17 cellular contexts compared by ENCODE assay signal in genomic region chr15:52799145-52799811, GRCh38. TPM values are rescaled to one million over a fixed set of nuclear protein-coding genes. Genes with fewer than 3 reads are reported as not detected.
A peak's percentile ranks its signal among the peaks of the same experiment; 100 is the strongest.
DNase-seq lines count a peak whose midpoint lies in the region; ATAC-seq, FAIRE-seq and TF ChIP-seq lines count a peak whose summit lies in the region.
"Had no signal": no experiment of that assay in that cellular context is flagged by ENCODE, and none has a peak within 500 bp of the region (broad histone marks: within the 10 kb centered on the region; RNA-seq: fewer than 3 reads in every experiment).

No MANE protein-coding gene starts in this region.

- 64 to 67% methylated on average over 9 of the region's 9 CpGs for whole genome bisulfite sequencing in pancreas, 2 donors

- POLR2A ChIA-PET in HEK293 (lab: Yijun Ruan, JAX) = no interaction called here

- CTCF ChIA-PET in HEK293 (lab: Yijun Ruan, JAX) = no interaction called here

- no peaks in the 10 kb centered on the region for H3K9me3 ChIP-seq in HEK293 (ENCODE audit: control insufficient read depth, insufficient read depth, low read depth, low read length)
- no peaks in the 10 kb centered on the region for H3K9me3 ChIP-seq in pancreas

- no peaks in the 10 kb centered on the region for H3K27me3 ChIP-seq in pancreas

- H3K4me3 ChIP-seq in HEK293 (ENCODE audit: low read depth, low read length) (no peak overlapping the region), pancreas (no peak overlapping the region)

- intact Hi-C loops in pancreas (cut with DNase I) = loop anchor here in 1 of 3 donors (10.0 kb wide), 1 partner anchor 276 kb away; no protein-coding TSS in a partner anchor

- ATAC-seq in naive B cell (ENCODE audit: low read depth in 2 of 2) (no peak), pancreas (no peak)
- ATAC-seq: PC-3 had no signal

- H3K4me1 ChIP-seq in HEK293 (ENCODE audit: control insufficient read depth, insufficient read depth, low read length) = no peaks in the 10 kb centered on the region
- H3K4me1 ChIP-seq in pancreas = peaks cover 5 to 15% (median 15%) of the 10 kb centered on the region in 3 donors

- H3K4me3 Mint-ChIP-seq in glutamatergic neuron (ENCODE audit: unreplicated experiment) (peak overlapping the region; percentile 38), naive B cell (peak overlapping the region in 3 of 8 donors; percentile 25 to 76 (median 31))

- DNase-seq in GM13977 (ENCODE audit: low spot score) (peak; percentile 7), glutamatergic neuron (no peak), naive B cell (no peak), pancreas (no peak), CD1c-positive myeloid dendritic cell (ENCODE audit: extremely low spot score) (no peak), NCI-H2107 treated with DMSO at 0.1 percent for 48 hours (lab: John Stamatoyannopoulos, UW; ENCODE audit: unreplicated experiment) (no peak)
- DNase-seq: MM.1S, NCI-H1105 treated with DMSO at 0.1 percent for 48 hours, NCI-H187 treated with DMSO at 0.1 percent for 48 hours, NCI-H2171, NCI-H446 treated with DMSO at 0.1 percent for 48 hours, NCI-H748 treated with DMSO at 0.1 percent for 48 hours, PC-3 had no signal

- H3K36me3 Mint-ChIP-seq in glutamatergic neuron (ENCODE audit: unreplicated experiment) (no peaks in the 10 kb centered on the region), naive B cell (peaks cover 8 to 34% of the 10 kb centered on the region in 2 donors)

- H3K27ac Mint-ChIP-seq in glutamatergic neuron (ENCODE audit: unreplicated experiment) (no peak overlapping the region), naive B cell (peak overlapping the region in 5 of 6 donors; percentile 32 to 94 (median 88))

- TF ChIP-seq CTCF in GM13977 (IDR thresholded peaks at IDR 0.05; ENCODE audit: extremely low read depth, insufficient read depth, missing control alignments) (no peak), HEK293 (tag by site-specific recombination; IDR thresholded peaks at IDR 0.05) (no peak), glutamatergic neuron (IDR thresholded peaks at IDR 0.05; ENCODE audit: partially characterized antibody, unreplicated experiment) (no peak), pancreas (IDR thresholded peaks at IDR 0.05) (no peak)

- H3K27me3 Mint-ChIP-seq in glutamatergic neuron (ENCODE audit: unreplicated experiment) = peaks cover 34% of the 10 kb centered on the region
- peaks cover 77 to 95% (median 90%) of the 10 kb centered on the region in 3 donors for H3K27me3 Mint-ChIP-seq in naive B cell

- no peak for FAIRE-seq in pancreas (lab: Jason Lieb, UNC)
- FAIRE-seq: HTR-8/SVneo had no signal

- H3K36me3 ChIP-seq in HEK293 (ENCODE audit: control insufficient read depth in 2 of 2, insufficient read depth in 1 of 2, low read length in 2 of 2) (no peaks in the 10 kb centered on the region), pancreas (no peaks in the 10 kb centered on the region)

- H3K4me1 Mint-ChIP-seq in glutamatergic neuron (ENCODE audit: low read depth, unreplicated experiment) (peaks cover 44% of the 10 kb centered on the region), naive B cell (peaks cover 21 to 45% (median 40%) of the 10 kb centered on the region in 3 donors)

- no peak overlapping the region for H3K27ac ChIP-seq in HEK293 (ENCODE audit: extremely low read depth, low read depth, low read length)
- H3K27ac ChIP-seq in pancreas = no peak overlapping the region

- in situ Hi-C loops in GM13977 (cut with MboI; ENCODE audit: low pct_unique_long_range_greater_than_20kb, low sequenced_read_pairs, unreplicated experiment) = no loop called here

- H3K9me3 Mint-ChIP-seq in glutamatergic neuron (ENCODE audit: unreplicated experiment) (peaks cover 22% of the 10 kb centered on the region), naive B cell (peaks cover 0 to 45% (median 18%) of the 10 kb centered on the region in 7 donors)

TF ChIP-seq in HEK293, 187 proteins besides CTCF, POLR2A, EP300 and RAD21:
- TF ChIP-seq ZFP41 (tag by site-specific recombination; IDR thresholded peaks at IDR 0.05; ENCODE audit: borderline replicate concordance) = no peak
- no peak for TF ChIP-seq OSR2 (tag by site-specific recombination; IDR thresholded peaks at IDR 0.05)
- peak; percentile 50; the same call in 1 of the 2 replicates for TF ChIP-seq ZNF366 (tag by site-specific recombination; conservative IDR thresholded peaks at IDR 0.05)

RNA-seq across cellular contexts. Expression of gene ONECUT1, which starts 9.1 kb away (rescaled TPM):
- total RNA-seq in glutamatergic neuron (ENCODE audit: unreplicated experiment) (48.9 TPM), pancreas (10 to 100 TPM; 30.4 to 56.2 (median 37.7) TPM)
- polyA plus RNA-seq in naive B cell (ENCODE audit: low read depth in 6 of 6) (not detected), pancreas (10 to 100 TPM in 1 of 2 donors, 1 to 10 TPM in 1; 8.0 to 36.2 TPM)
- total RNA-seq: PC-3 had no signal
- polyA plus RNA-seq: AG04450, BJ had no signal
